30 cellular contexts compared by ENCODE assay signal in genomic region chr12:131151558-131152345, GRCh38.
"Had no signal": no experiment of that assay in that cellular context is flagged by ENCODE, and none has a peak within 500 bp of the region (broad histone marks: within the 10 kb centered on the region; RNA-seq: fewer than 3 reads in every experiment).

No MANE protein-coding gene starts in this region.

- H3K36me3 Mint-ChIP-seq: activated naive CD8-positive, alpha-beta T cell treated with anti-CD3 and anti-CD28 coated beads for 36 hours had no signal

- H3K9me3 Mint-ChIP-seq: activated naive CD4-positive, alpha-beta T cell treated with anti-CD3 and anti-CD28 coated beads, Interleukin-2, amount 50 U/mL, for 24 hours; activated naive CD8-positive, alpha-beta T cell treated with anti-CD3 and anti-CD28 coated beads, Interleukin-2, amount 50 U/mL, for 24 hours; activated T-helper 1 cell treated with anti-CD3 and anti-CD28 coated beads, Interleukin-12 subunit alpha, Interleukin-12 subunit beta, Interleukin-2, Interleukin-4 antibody, amounts not matched to agents 30 ng/mL and 10 ng/mL and 1 ng/mL, durations not matched to agents 14 hours and 24 hours and 36 hours; activated T-helper 2 cell treated with anti-CD3 and anti-CD28 coated beads, Interferon-gamma antibody, Interleukin-2, Interleukin-4, amounts not matched to agents 10 μg/mL and 5 μg/mL and 100 μg/mL, durations not matched to agents 14 hours and 24 hours and 36 hours had no signal

- DNase-seq: activated B cell treated with CpG ODN at 0.5 μM for 24 hours; activated CD4-positive, alpha-beta T cell treated with anti-CD3 and anti-CD28 coated beads for 48 hours; activated CD4-positive, alpha-beta T cell treated with anti-CD3 and anti-CD28 coated beads, Interleukin-2, amount 50 U/mL, for 1 hour; activated CD4-positive, alpha-beta T cell treated with anti-CD3 and anti-CD28 coated beads, Interleukin-2, amount 50 U/mL, for 48 hours; activated gamma-delta T cell treated with Interleukin-2 at 50 U/mL for 16 hours; activated naive CD4-positive, alpha-beta T cell treated with anti-CD3 and anti-CD28 coated beads for 36 hours; activated naive CD8-positive, alpha-beta T cell treated with anti-CD3 and anti-CD28 coated beads for 36 hours; activated naive CD8-positive, alpha-beta T cell treated with anti-CD3 and anti-CD28 coated beads, Interleukin-2, amount 50 U/mL, for 24 hours; activated T-cell treated with anti-CD3 and anti-CD28 coated beads, Interleukin-2, amount 50 U/mL, for 1 hour; activated T-cell treated with anti-CD3 and anti-CD28 coated beads, Interleukin-2, amount 50 U/mL, for 48 hours; amygdala; body of pancreas; central memory CD4-positive, alpha-beta T cell; cerebellar nuclear complex; colonic mucosa; effector CD8-positive, alpha-beta T cell; esophagus squamous epithelium; foreskin melanocyte; T-helper 1 cell; T-helper 17 cell; T1000; WERI-Rb-1 had no signal

- H3K4me1 Mint-ChIP-seq: activated B cell treated with CpG ODN at 0.5 μM for 24 hours; activated naive CD4-positive, alpha-beta T cell treated with anti-CD3 and anti-CD28 coated beads, Interleukin-2, amount 50 U/mL, for 24 hours; activated naive CD8-positive, alpha-beta T cell treated with anti-CD3 and anti-CD28 coated beads for 36 hours; activated naive CD8-positive, alpha-beta T cell treated with anti-CD3 and anti-CD28 coated beads, Interleukin-2, amount 50 U/mL, for 24 hours had no signal

- ATAC-seq: activated CD4-positive, CD25-positive, alpha-beta regulatory T cell treated with anti-CD3 and anti-CD28 coated beads, Interleukin-2, amount 50 U/mL, for 24 hours; activated naive CD8-positive, alpha-beta T cell treated with anti-CD3 and anti-CD28 coated beads, Interleukin-2, amount 50 U/mL, for 24 hours; body of pancreas; gastroesophageal sphincter; T-helper 17 cell had no signal

- H3K27ac Mint-ChIP-seq: activated B cell treated with CpG ODN at 0.5 μM for 24 hours; activated naive CD4-positive, alpha-beta T cell treated with anti-CD3 and anti-CD28 coated beads for 36 hours; activated naive CD4-positive, alpha-beta T cell treated with anti-CD3 and anti-CD28 coated beads, Interleukin-2, amount 50 U/mL, for 24 hours; activated naive CD8-positive, alpha-beta T cell treated with anti-CD3 and anti-CD28 coated beads for 36 hours; activated naive CD8-positive, alpha-beta T cell treated with anti-CD3 and anti-CD28 coated beads, Interleukin-2, amount 50 U/mL, for 24 hours; activated T-helper 1 cell treated with anti-CD3 and anti-CD28 coated beads, Interleukin-12 subunit alpha, Interleukin-12 subunit beta, Interleukin-2, Interleukin-4 antibody, amounts not matched to agents 30 ng/mL and 10 ng/mL and 1 ng/mL, durations not matched to agents 14 hours and 24 hours and 36 hours; activated T-helper 2 cell treated with anti-CD3 and anti-CD28 coated beads, Interferon-gamma antibody, Interleukin-2, Interleukin-4, amounts not matched to agents 10 μg/mL and 5 μg/mL and 100 μg/mL, durations not matched to agents 14 hours and 24 hours and 36 hours; T-helper 17 cell; T-helper 2 cell treated with Interferon-gamma antibody and Interleukin-4, amounts not matched to agents 5 μg/mL and 100 μg/mL, for 36 hours had no signal

- H3K27me3 ChIP-seq: adrenal gland, body of pancreas, colonic mucosa, gastroesophageal sphincter had no signal

- H3K36me3 ChIP-seq: adrenal gland, colonic mucosa, esophagus squamous epithelium, gastroesophageal sphincter, WERI-Rb-1 had no signal

- H3K4me1 ChIP-seq: adrenal gland, body of pancreas, colonic mucosa, esophagus squamous epithelium, gastroesophageal sphincter had no signal

- H3K9me3 ChIP-seq: adrenal gland, body of pancreas, colonic mucosa, esophagus squamous epithelium, gastroesophageal sphincter had no signal

- H3K4me3 Mint-ChIP-seq: activated B cell treated with CpG ODN at 0.5 μM for 24 hours; activated naive CD4-positive, alpha-beta T cell treated with anti-CD3 and anti-CD28 coated beads for 36 hours; activated naive CD4-positive, alpha-beta T cell treated with anti-CD3 and anti-CD28 coated beads, Interleukin-2, amount 50 U/mL, for 24 hours; activated naive CD8-positive, alpha-beta T cell treated with anti-CD3 and anti-CD28 coated beads for 36 hours; activated naive CD8-positive, alpha-beta T cell treated with anti-CD3 and anti-CD28 coated beads, Interleukin-2, amount 50 U/mL, for 24 hours; activated T-helper 1 cell treated with anti-CD3 and anti-CD28 coated beads, Interleukin-12 subunit alpha, Interleukin-12 subunit beta, Interleukin-2, Interleukin-4 antibody, amounts not matched to agents 30 ng/mL and 10 ng/mL and 1 ng/mL, durations not matched to agents 14 hours and 24 hours and 36 hours; T-helper 17 cell; T-helper 2 cell treated with Interferon-gamma antibody and Interleukin-4, amounts not matched to agents 5 μg/mL and 100 μg/mL, for 36 hours had no signal

- H3K4me3 ChIP-seq: adrenal gland, body of pancreas, colonic mucosa, esophagus squamous epithelium, gastroesophageal sphincter had no signal

- H3K27ac ChIP-seq: adrenal gland, body of pancreas, colonic mucosa, epithelial cell of prostate, esophagus squamous epithelium, gastroesophageal sphincter, WERI-Rb-1 had no signal
